Comparison of ENCODE assay signal across 11 cellular contexts in genomic region chr17:9004132-9004960, GRCh38. TPM values are rescaled to one million over a fixed set of nuclear protein-coding genes. Genes with fewer than 3 reads are reported as not detected.
DNase-seq lines count a peak whose midpoint lies in the region; ATAC-seq, FAIRE-seq and TF ChIP-seq lines count a peak whose summit lies in the region.
"Had no signal": no experiment of that assay in that cellular context is flagged by ENCODE, and none has a peak within 500 bp of the region (broad histone marks: within the 10 kb centered on the region; RNA-seq: fewer than 3 reads in every experiment).

No MANE protein-coding gene starts in this region.

- no peak for TF ChIP-seq EP300 in stomach (IDR thresholded peaks at IDR 0.05)

- peaks cover 5 to 24% of the 10 kb centered on the region in 2 donors for H3K4me1 ChIP-seq in left lung
- H3K4me1 ChIP-seq in stomach, result peaks cover 14 to 34% (median 25%) of the 10 kb centered on the region in 4 donors

- H3K27me3 Mint-ChIP-seq in activated T-cell treated with anti-CD3 and anti-CD28 coated beads, Interleukin-2, amount 50 U/mL, for 72 hours (ENCODE audit: low read depth), result peaks cover 76% of the 10 kb centered on the region
- peaks cover 83% of the 10 kb centered on the region for H3K27me3 Mint-ChIP-seq in activated T-cell treated with anti-CD3 and anti-CD28 coated beads, Interleukin-2, amount 50 U/mL, for 24 hours

- TF ChIP-seq POLR2A in stomach (IDR thresholded peaks at IDR 0.05), result no peak

- peaks cover 41 to 100% of the 10 kb centered on the region in 2 donors for H3K27me3 ChIP-seq in left lung
- peaks cover 0 to 80% (median 42%) of the 10 kb centered on the region in 3 donors for H3K27me3 ChIP-seq in stomach

- WGBS in stomach, 5 donors, result 13 to 39% (median 27%) methylated on average over 44 to 58 of the region's 58 CpGs

- no peak for DNase-seq in activated T-cell treated with anti-CD3 and anti-CD28 coated beads, Interleukin-2, amount 50 U/mL, for 72 hours
- no peak for DNase-seq in activated T-cell treated with anti-CD3 and anti-CD28 coated beads, Interleukin-2, amount 50 U/mL, for 24 hours
- DNase-seq in coronary artery (ENCODE audit: low spot score) (no peak), left lung (no peak), stomach (no peak), SIG-M5 (lab: John Stamatoyannopoulos, UW) (no peak), HTR-8/SVneo (ENCODE audit: insufficient read length, low spot score) (no peak)
- DNase-seq: activated CD4-positive, alpha-beta memory T cell treated with anti-CD3 and anti-CD28 coated beads, Interleukin-2, amount 10 ng/mL, durations not matched to agents 7 days and 5 days had no signal

- H3K9me3 Mint-ChIP-seq in activated T-cell treated with anti-CD3 and anti-CD28 coated beads, Interleukin-2, amount 50 U/mL, for 72 hours, result no peaks in the 10 kb centered on the region
- H3K9me3 Mint-ChIP-seq in activated T-cell treated with anti-CD3 and anti-CD28 coated beads, Interleukin-2, amount 50 U/mL, for 24 hours, result no peaks in the 10 kb centered on the region
- H3K9me3 Mint-ChIP-seq: activated CD4-positive, alpha-beta memory T cell treated with anti-CD3 and anti-CD28 coated beads, Interleukin-2, amount 10 ng/mL, durations not matched to agents 7 days and 5 days had no signal

- TF ChIP-seq CTCF in coronary artery (IDR thresholded peaks at IDR 0.05) (no peak), left lung (IDR thresholded peaks at IDR 0.05) (no peak), stomach (IDR thresholded peaks at IDR 0.05) (no peak)

- H3K9me3 ChIP-seq in left lung, result no peaks in the 10 kb centered on the region
- no peaks in the 10 kb centered on the region for H3K9me3 ChIP-seq in stomach

- H3K27ac Mint-ChIP-seq in activated T-cell treated with anti-CD3 and anti-CD28 coated beads, Interleukin-2, amount 50 U/mL, for 72 hours, result no peak overlapping the region
- H3K27ac Mint-ChIP-seq in activated T-cell treated with anti-CD3 and anti-CD28 coated beads, Interleukin-2, amount 50 U/mL, for 24 hours, result no peak overlapping the region
- H3K27ac Mint-ChIP-seq: activated CD4-positive, alpha-beta memory T cell treated with anti-CD3 and anti-CD28 coated beads, Interleukin-2, amount 10 ng/mL, durations not matched to agents 7 days and 5 days had no signal

- intact Hi-C loops in left lung (cut with DNase I), result no loop called here
- intact Hi-C loops in stomach (cut with DNase I; ENCODE audit: low total_unique reads), result no loop called here

- peaks cover 7% of the 10 kb centered on the region for H3K4me1 Mint-ChIP-seq in activated T-cell treated with anti-CD3 and anti-CD28 coated beads, Interleukin-2, amount 50 U/mL, for 72 hours (ENCODE audit: low read depth)
- peaks cover 11% of the 10 kb centered on the region for H3K4me1 Mint-ChIP-seq in activated T-cell treated with anti-CD3 and anti-CD28 coated beads, Interleukin-2, amount 50 U/mL, for 24 hours (ENCODE audit: low read depth)

- H3K27ac ChIP-seq in coronary artery (no peak overlapping the region), left lung (no peak overlapping the region), stomach (peak overlapping the region in 1 of 5 donors; percentile 65)

- peak overlapping the region; percentile 73 for H3K4me3 Mint-ChIP-seq in activated T-cell treated with anti-CD3 and anti-CD28 coated beads, Interleukin-2, amount 50 U/mL, for 72 hours
- no peak overlapping the region for H3K4me3 Mint-ChIP-seq in activated T-cell treated with anti-CD3 and anti-CD28 coated beads, Interleukin-2, amount 50 U/mL, for 24 hours
- H3K4me3 Mint-ChIP-seq: activated CD4-positive, alpha-beta memory T cell treated with anti-CD3 and anti-CD28 coated beads, Interleukin-2, amount 10 ng/mL, durations not matched to agents 7 days and 5 days had no signal

- FAIRE-seq in HTR-8/SVneo (lab: Jason Lieb, UNC), result no peak
- FAIRE-seq: bronchial epithelial cell had no signal

- no peak for ATAC-seq in activated T-cell treated with anti-CD3 and anti-CD28 coated beads, Interleukin-2, amount 50 U/mL, for 72 hours (replicated peaks in 1 of 2)
- ATAC-seq in left lung (peak; percentile 16), HG03108 (IDR thresholded peaks at IDR 0.05; ENCODE audit: unreplicated experiment) (no peak)

- H3K36me3 Mint-ChIP-seq in activated T-cell treated with anti-CD3 and anti-CD28 coated beads, Interleukin-2, amount 50 U/mL, for 72 hours (ENCODE audit: insufficient read depth in 2 of 2), result peaks cover 0 to 3% of the 10 kb centered on the region in 2 donors
- H3K36me3 Mint-ChIP-seq in activated T-cell treated with anti-CD3 and anti-CD28 coated beads, Interleukin-2, amount 50 U/mL, for 24 hours (ENCODE audit: low read depth), result no peaks in the 10 kb centered on the region

- H3K36me3 ChIP-seq in left lung, result no peaks in the 10 kb centered on the region
- no peaks in the 10 kb centered on the region for H3K36me3 ChIP-seq in stomach

- H3K4me3 ChIP-seq in coronary artery, result peak overlapping the region; percentile 71
- H3K4me3 ChIP-seq in left lung, result no peak overlapping the region
- peak overlapping the region; percentile 48 to 63 (median 54) for H3K4me3 ChIP-seq in stomach

RNA-seq across cellular contexts. Expression of gene NTN1, which starts 17.0 kb away (rescaled TPM):
- total RNA-seq in activated T-cell treated with anti-CD3 and anti-CD28 coated beads, Interleukin-2, amount 50 U/mL, for 72 hours, result 1 to 10 TPM in 1 of 2 donors, under 1 TPM in 1; 0.69 to 1.5 TPM
- 1 to 10 TPM; 2.0 to 4.9 TPM for total RNA-seq in left lung
- total RNA-seq in stomach, result 10 to 100 TPM in 2 of 5 donors, 1 to 10 TPM in 3; 5.8 to 56.2 (median 9.0) TPM
- polyA plus RNA-seq in stomach, result 10 to 100 TPM in 1 of 3 donors, 1 to 10 TPM in 2; 2.9 to 16.6 (median 3.3) TPM
- total RNA-seq: activated CD4-positive, alpha-beta memory T cell treated with anti-CD3 and anti-CD28 coated beads, Interleukin-2, amount 10 ng/mL, durations not matched to agents 7 days and 5 days had no signal

RNA-seq across cellular contexts. Expression of gene PIK3R5, which starts 38.8 kb away (rescaled TPM):
- total RNA-seq in activated T-cell treated with anti-CD3 and anti-CD28 coated beads, Interleukin-2, amount 50 U/mL, for 72 hours, result 10 to 100 TPM; 43.0 to 45.4 TPM
- total RNA-seq in left lung (10 to 100 TPM; 19.4 to 84.8 TPM), stomach (10 to 100 TPM in 2 of 5 donors, 1 to 10 TPM in 2, not detected in 1; 5.1 to 29.8 (median 13.2) TPM)
- 1 to 10 TPM in 2 of 3 donors, under 1 TPM in 1; 0.90 to 3.4 (median 2.9) TPM for polyA plus RNA-seq in stomach
- total RNA-seq: bronchial epithelial cell had no signal
- polyA plus RNA-seq: AG04450 had no signal

Comparison
In these comparisons a context has a peak if more than half of its experiments do, and no peak if none do; other contexts are left out.
1. H3K4me3 ChIP-seq: peak in coronary artery (single experiment) and stomach (4 of 4); none in left lung (0 of 2).